In genomic region chr3:9731206-9732079, GRCh38 we compare ENCODE assay signal across 1 cellular context.
TF ChIP-seq lines count a peak whose summit lies in the region.

Gene BRPF1 (plus strand): TSS chr3:9731735. CDS start chr3:9734141, 2,406 bp downstream.

TF ChIP-seq in HepG2, 621 proteins besides CTCF, POLR2A, EP300 and RAD21 (continued from another document and continues in another):
- no peak for TF ChIP-seq KIAA2018 (CRISPR knock-in tag; IDR thresholded peaks at IDR 0.05; ENCODE audit: borderline replicate concordance)
- TF ChIP-seq SAP130 (CRISPR knock-in tag; IDR thresholded peaks at IDR 0.05; ENCODE audit: low read depth), result peak; percentile 70
- TF ChIP-seq ZNF30 (CRISPR knock-in tag; IDR thresholded peaks at IDR 0.05), result peak; percentile 85
- peak; percentile 65 for TF ChIP-seq IRF2 (CRISPR knock-in tag; IDR thresholded peaks at IDR 0.05)
- no peak for TF ChIP-seq SNAPC4 (CRISPR knock-in tag; IDR thresholded peaks at IDR 0.05)
- TF ChIP-seq TBP (CRISPR knock-in tag; IDR thresholded peaks at IDR 0.05), result no peak
- peak; percentile 68; the same call in 1 of the 2 replicates for TF ChIP-seq KDM3A (CRISPR knock-in tag; IDR thresholded peaks at IDR 0.05; ENCODE audit: low read depth)
- no peak for TF ChIP-seq ZC3H4 (CRISPR knock-in tag; IDR thresholded peaks at IDR 0.05; ENCODE audit: borderline replicate concordance)
- TF ChIP-seq ATM (IDR thresholded peaks at IDR 0.05; ENCODE audit: borderline replicate concordance), result no peak
- TF ChIP-seq ZNF589 (CRISPR knock-in tag; conservative IDR thresholded peaks at IDR 0.05), result 0 out of 2 replicates have a peak, but pooled peaks have one; percentile 38
- no peak for TF ChIP-seq SOX6 (IDR thresholded peaks at IDR 0.05)
- TF ChIP-seq SOX6 (CRISPR knock-in tag; IDR thresholded peaks at IDR 0.05), result peak; percentile 28; the same call in 1 of the 2 replicates
- no peak for TF ChIP-seq MIER3 (CRISPR knock-in tag; IDR thresholded peaks at IDR 0.05; ENCODE audit: borderline replicate concordance)
- peak; percentile 75 for TF ChIP-seq TAF1 (CRISPR knock-in tag; IDR thresholded peaks at IDR 0.05)
- no peak for TF ChIP-seq KDM4B (CRISPR knock-in tag; IDR thresholded peaks at IDR 0.05)
- peak; percentile 62; the same call in 1 of the 2 replicates for TF ChIP-seq ZNF891 (CRISPR knock-in tag; IDR thresholded peaks at IDR 0.05)
- peak; percentile 59 for TF ChIP-seq DRAP1 (CRISPR knock-in tag; IDR thresholded peaks at IDR 0.05)
- no peak for TF ChIP-seq ZNF597 (CRISPR knock-in tag; IDR thresholded peaks at IDR 0.05)
- peak; percentile 87 for TF ChIP-seq GABPB1 (CRISPR knock-in tag; IDR thresholded peaks at IDR 0.05)
- no peak for TF ChIP-seq DNMT3B (CRISPR knock-in tag; conservative IDR thresholded peaks at IDR 0.05)
- no peak for TF ChIP-seq ZBTB21 (CRISPR knock-in tag; IDR thresholded peaks at IDR 0.05)
- TF ChIP-seq ZNF383 (CRISPR knock-in tag; IDR thresholded peaks at IDR 0.05; ENCODE audit: borderline replicate concordance), result no peak
- TF ChIP-seq HDAC1 (CRISPR knock-in tag; IDR thresholded peaks at IDR 0.05), result peak; percentile 86
- peak; percentile 98 for TF ChIP-seq ASH2L (IDR thresholded peaks at IDR 0.05; ENCODE audit: insufficient read length, low read depth, low read length)
- 0 out of 2 replicates have a peak, but pooled peaks have one; percentile 37 for TF ChIP-seq IKZF5 (CRISPR knock-in tag; IDR thresholded peaks at IDR 0.05)
- TF ChIP-seq ZNF24 (IDR thresholded peaks at IDR 0.05), result 0 out of 2 replicates have a peak, but pooled peaks have one; percentile 59
- TF ChIP-seq ZNF776 (CRISPR knock-in tag; IDR thresholded peaks at IDR 0.05), result peak; percentile 69
- TF ChIP-seq ZSCAN30 (CRISPR knock-in tag; IDR thresholded peaks at IDR 0.05), result no peak
- no peak for TF ChIP-seq RCOR2 (CRISPR knock-in tag; IDR thresholded peaks at IDR 0.05)
- TF ChIP-seq ZNF276 (CRISPR knock-in tag; IDR thresholded peaks at IDR 0.05; ENCODE audit: low read depth), result no peak
- no peak for TF ChIP-seq HMGA1 (CRISPR knock-in tag; conservative IDR thresholded peaks at IDR 0.05)
- TF ChIP-seq ZNF598 (CRISPR knock-in tag; IDR thresholded peaks at IDR 0.05; ENCODE audit: borderline replicate concordance), result no peak
- peak; percentile 61; the same call in 1 of the 2 replicates for TF ChIP-seq ZIK1 (CRISPR knock-in tag; IDR thresholded peaks at IDR 0.05; ENCODE audit: borderline replicate concordance, low read depth)
- no peak for TF ChIP-seq FOXO4 (CRISPR knock-in tag; conservative IDR thresholded peaks at IDR 0.05)
- TF ChIP-seq POGZ (CRISPR knock-in tag; IDR thresholded peaks at IDR 0.05), result peak; percentile 55; the same call in 1 of the 2 replicates
- TF ChIP-seq ZNF740 (CRISPR knock-in tag; IDR thresholded peaks at IDR 0.05), result no peak; the same call in 1 of the 2 replicates
- TF ChIP-seq KLF6 (CRISPR knock-in tag; IDR thresholded peaks at IDR 0.05), result no peak
